In genomic region chr21:45825209-45825602, GRCh38 we compare ENCODE assay signal across 28 cellular contexts.
A peak's percentile ranks its signal among the peaks of the same experiment; 100 is the strongest.
DNase-seq lines count a peak whose midpoint lies in the region; ATAC-seq and TF ChIP-seq lines count a peak whose summit lies in the region.
"Had no signal": no experiment of that assay in that cellular context is flagged by ENCODE, and none has a peak within 500 bp of the region (broad histone marks: within the 10 kb centered on the region; RNA-seq: fewer than 3 reads in every experiment).

No MANE protein-coding gene starts in this region.

- 82% methylated on average over 10 of the region's 12 CpGs for WGBS in mesenchymal stem cell

- TF ChIP-seq CTCF in RWPE2 (IDR thresholded peaks at IDR 0.05; ENCODE audit: poor library complexity, severe bottlenecking) = no peak

- peak overlapping the region; percentile 41 for H4K91ac ChIP-seq in mesenchymal stem cell (ENCODE audit: low read length)

- no peaks in the 10 kb centered on the region for H3K9me3 ChIP-seq in BLaER1 treated with 17β-estradiol and CSF1 and Interleukin-3, amounts not matched to agents 10 nM and 100 nM (replicated peaks in 1 of 11)
- H3K9me3 ChIP-seq in RWPE2 (ENCODE audit: severe bottlenecking) (no peaks in the 10 kb centered on the region), mesenchymal stem cell (ENCODE audit: control insufficient read depth, low read length) (no peaks in the 10 kb centered on the region)
- H3K9me3 ChIP-seq: A549, MG63 had no signal

- H3K23ac ChIP-seq in mesenchymal stem cell (ENCODE audit: low read length in 2 of 2) = no peak overlapping the region

- H2BK5ac ChIP-seq in mesenchymal stem cell (ENCODE audit: low read depth, low read length, poor library complexity, severe bottlenecking) = no peak overlapping the region

- H4K8ac ChIP-seq in mesenchymal stem cell (ENCODE audit: low read length) = no peak overlapping the region

- H3K4me3 ChIP-seq in BLaER1 treated with 17β-estradiol and CSF1 and Interleukin-3, amounts not matched to agents 10 nM and 100 nM = no peak overlapping the region
- H3K4me3 ChIP-seq in RWPE2 (ENCODE audit: severe bottlenecking) (no peak overlapping the region), mesenchymal stem cell (ENCODE audit: insufficient read depth in 1 of 2, low read depth in 1 of 2, low read length in 2 of 2) (no peak overlapping the region)
- H3K4me3 ChIP-seq: A549, GM12878, MG63, SK-N-MC had no signal

- peaks cover 14 to 100% (median 89%) of the 10 kb centered on the region in 10 experiments for H3K4me1 ChIP-seq in BLaER1 treated with 17β-estradiol and CSF1 and Interleukin-3, amounts not matched to agents 10 nM and 100 nM
- H3K4me1 ChIP-seq in RWPE2 (ENCODE audit: insufficient read depth, poor library complexity, severe bottlenecking) (no peaks in the 10 kb centered on the region), mesenchymal stem cell (ENCODE audit: control insufficient read depth, insufficient read depth, low read depth, low read length) (peaks cover 35% of the 10 kb centered on the region)

- ATAC-seq in RWPE2 (ENCODE audit: low read depth) (no peak), GM19463 (IDR thresholded peaks at IDR 0.05; ENCODE audit: unreplicated experiment) (no peak)
- ATAC-seq: A549, GM12878, HCT116 had no signal

- H3K4me2 ChIP-seq in BLaER1 treated with 17β-estradiol and CSF1 and Interleukin-3, amounts not matched to agents 10 nM and 100 nM = peak overlapping the region in 8 of 11 experiments; percentile 13 to 87 (median 68); a peak in 15 of 22 replicates
- H3K4me2 ChIP-seq in mesenchymal stem cell (ENCODE audit: low read length, poor library complexity, severe bottlenecking) = no peak overlapping the region
- H3K4me2 ChIP-seq: A549 had no signal

- H4K20me1 ChIP-seq in BLaER1 treated with 17β-estradiol and CSF1 and Interleukin-3, amounts not matched to agents 10 nM and 100 nM = peaks cover 0 to 71% (median 6%) of the 10 kb centered on the region in 11 experiments; a peak in 12 of 22 replicates

- H3K36me3 ChIP-seq in BLaER1 treated with 17β-estradiol and CSF1 and Interleukin-3, amounts not matched to agents 10 nM and 100 nM = peaks cover 0 to 6% (median 0%) of the 10 kb centered on the region in 11 experiments; a peak in 1 of 22 replicates
- H3K36me3 ChIP-seq in RWPE2 (ENCODE audit: low read depth) (no peaks in the 10 kb centered on the region), mesenchymal stem cell (ENCODE audit: control insufficient read depth in 1 of 2, insufficient read depth in 2 of 2, low read depth in 1 of 2, low read length in 2 of 2) (no peaks in the 10 kb centered on the region)
- H3K36me3 ChIP-seq: MG63 had no signal

- H2AK5ac ChIP-seq in mesenchymal stem cell (ENCODE audit: low read length, severe bottlenecking) = no peak overlapping the region

- H2BK120ac ChIP-seq in mesenchymal stem cell (ENCODE audit: low read depth, low read length) = no peak overlapping the region

- peak overlapping the region in 3 of 11 experiments; percentile 21 to 34 (median 30); a peak in 2 of 22 replicates for H3K9ac ChIP-seq in BLaER1 treated with 17β-estradiol and CSF1 and Interleukin-3, amounts not matched to agents 10 nM and 100 nM
- no peak overlapping the region for H3K9ac ChIP-seq in mesenchymal stem cell (ENCODE audit: low read length)

- H3K27ac ChIP-seq in BLaER1 treated with 17β-estradiol and CSF1 and Interleukin-3, amounts not matched to agents 10 nM and 100 nM = peak overlapping the region in 4 of 11 experiments; percentile 14 to 87 (median 54); a peak in 4 of 22 replicates
- H3K27ac ChIP-seq in RWPE2 (ENCODE audit: poor library complexity, severe bottlenecking) = no peak overlapping the region
- no peak overlapping the region for H3K27ac ChIP-seq in mesenchymal stem cell (ENCODE audit: low read length, poor library complexity, severe bottlenecking)
- H3K27ac ChIP-seq: A549, C4-2B, SK-N-MC had no signal

- no peak overlapping the region for H3K18ac ChIP-seq in mesenchymal stem cell (ENCODE audit: low read depth in 1 of 2, low read length in 2 of 2)

- DNase-seq in RWPE2 (ENCODE audit: low spot score) (peak; percentile 51), mesenchymal stem cell (no peak), germinal center (ENCODE audit: low spot score) (no peak), dermis blood vessel endothelial cell (no peak)
- peak; percentile 15 for DNase-seq in stimulated activated CD8-positive, alpha-beta memory T cell treated with anti-CD3 and anti-CD28 coated beads, Interleukin-4, amount 100 ng/mL, for 48 hours
- DNase-seq: AML-193; CD8-positive, alpha-beta memory T cell; DMS 273 treated with DMSO at 0.1 percent for 48 hours; DMS79; EL; GDM1; GOT3; IMR-90; KG1; MG63; NCI-H1105 treated with DMSO at 0.1 percent for 48 hours; NCI-H2029; NCI-H446; NCI-H526 treated with DMSO at 0.1 percent for 48 hours; RPMI8226; SIG-M5 had no signal

- no peaks in the 10 kb centered on the region for H3K27me3 ChIP-seq in BLaER1 treated with 17β-estradiol and CSF1 and Interleukin-3, amounts not matched to agents 10 nM and 100 nM
- H3K27me3 ChIP-seq in RWPE2 (ENCODE audit: insufficient read depth, poor library complexity, severe bottlenecking) (no peaks in the 10 kb centered on the region), mesenchymal stem cell (ENCODE audit: control insufficient read depth in 1 of 2, insufficient read depth in 1 of 2, low read length in 2 of 2) (peaks cover 0 to 4% of the 10 kb centered on the region in 2 experiments)
- H3K27me3 ChIP-seq: MG63 had no signal

- no peak overlapping the region for H3K4ac ChIP-seq in mesenchymal stem cell (ENCODE audit: low read depth in 1 of 2, low read length in 2 of 2)

- H2BK12ac ChIP-seq in mesenchymal stem cell (ENCODE audit: low read length in 2 of 2) = no peak overlapping the region

- no peak overlapping the region for H2AFZ ChIP-seq in mesenchymal stem cell (ENCODE audit: low read depth, low read length)

- no peak overlapping the region for H3K14ac ChIP-seq in mesenchymal stem cell (ENCODE audit: low read length in 2 of 2)

- H2BK15ac ChIP-seq in mesenchymal stem cell (ENCODE audit: low read depth, poor library complexity, severe bottlenecking) = no peak overlapping the region

- peaks cover under 1% of the 10 kb centered on the region for H3K79me1 ChIP-seq in mesenchymal stem cell (replicated peaks; ENCODE audit: low read length, poor library complexity, severe bottlenecking)

Comparison
In these comparisons a context has a peak if more than half of its experiments do, and no peak if none do; other contexts are left out.
1. DNase-seq: peak in RWPE2 (single experiment) and stimulated activated CD8-positive, alpha-beta memory T cell treated with anti-CD3 and anti-CD28 coated beads, Interleukin-4, amount 100 ng/mL, for 48 hours (single experiment); none in mesenchymal stem cell (single experiment), germinal center (single experiment) and dermis blood vessel endothelial cell (single experiment).